1 cellular context compared by ENCODE assay signal in the genomic region with DNA sequence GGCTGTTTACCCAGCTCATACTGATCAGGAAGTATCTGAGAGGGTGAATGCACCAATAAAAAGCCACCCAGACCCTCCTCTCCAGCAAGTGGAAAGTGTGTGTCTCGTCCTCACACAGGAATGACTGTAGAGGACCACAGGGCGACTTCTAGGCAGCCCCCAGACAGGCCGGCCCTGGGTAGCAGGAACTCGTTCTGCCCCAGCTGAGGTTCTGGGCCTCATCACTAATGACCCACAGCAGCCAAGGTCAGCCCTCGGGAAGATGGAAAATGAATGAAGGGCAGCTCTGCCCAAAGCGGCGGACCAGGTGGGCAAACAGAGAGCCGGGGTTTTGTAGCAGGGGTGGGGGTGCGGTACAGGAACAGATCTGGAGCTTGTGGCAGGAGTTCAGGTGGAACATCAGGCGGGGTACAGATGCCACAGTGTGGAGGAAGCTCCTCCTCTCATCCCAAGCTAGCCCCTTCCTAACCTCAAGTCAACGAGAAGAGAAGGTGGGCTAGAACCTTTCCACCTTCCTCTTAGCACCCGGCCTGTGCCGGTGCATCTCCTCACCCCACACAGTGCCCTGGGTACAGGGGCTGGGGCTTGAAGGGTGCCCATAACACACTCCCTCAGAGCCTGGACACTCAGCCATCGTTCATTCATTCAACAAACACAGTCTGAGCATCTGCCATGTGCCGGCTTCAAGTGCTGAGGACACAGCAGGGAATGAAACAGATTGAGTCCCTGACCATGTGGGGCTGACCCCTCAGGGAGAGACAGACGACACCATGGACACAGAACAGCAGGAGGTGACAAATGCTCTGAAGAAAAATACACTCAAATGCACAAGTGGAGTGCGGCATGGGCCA.
A peak's percentile ranks its signal among the peaks of the same experiment; 100 is the strongest.
TF ChIP-seq lines count a peak whose summit lies in the region.

No MANE protein-coding gene starts in this region.

TF ChIP-seq in K562, 482 proteins besides CTCF, POLR2A, EP300 and RAD21 (continued from another document):
- TF ChIP-seq, protein P1, sequence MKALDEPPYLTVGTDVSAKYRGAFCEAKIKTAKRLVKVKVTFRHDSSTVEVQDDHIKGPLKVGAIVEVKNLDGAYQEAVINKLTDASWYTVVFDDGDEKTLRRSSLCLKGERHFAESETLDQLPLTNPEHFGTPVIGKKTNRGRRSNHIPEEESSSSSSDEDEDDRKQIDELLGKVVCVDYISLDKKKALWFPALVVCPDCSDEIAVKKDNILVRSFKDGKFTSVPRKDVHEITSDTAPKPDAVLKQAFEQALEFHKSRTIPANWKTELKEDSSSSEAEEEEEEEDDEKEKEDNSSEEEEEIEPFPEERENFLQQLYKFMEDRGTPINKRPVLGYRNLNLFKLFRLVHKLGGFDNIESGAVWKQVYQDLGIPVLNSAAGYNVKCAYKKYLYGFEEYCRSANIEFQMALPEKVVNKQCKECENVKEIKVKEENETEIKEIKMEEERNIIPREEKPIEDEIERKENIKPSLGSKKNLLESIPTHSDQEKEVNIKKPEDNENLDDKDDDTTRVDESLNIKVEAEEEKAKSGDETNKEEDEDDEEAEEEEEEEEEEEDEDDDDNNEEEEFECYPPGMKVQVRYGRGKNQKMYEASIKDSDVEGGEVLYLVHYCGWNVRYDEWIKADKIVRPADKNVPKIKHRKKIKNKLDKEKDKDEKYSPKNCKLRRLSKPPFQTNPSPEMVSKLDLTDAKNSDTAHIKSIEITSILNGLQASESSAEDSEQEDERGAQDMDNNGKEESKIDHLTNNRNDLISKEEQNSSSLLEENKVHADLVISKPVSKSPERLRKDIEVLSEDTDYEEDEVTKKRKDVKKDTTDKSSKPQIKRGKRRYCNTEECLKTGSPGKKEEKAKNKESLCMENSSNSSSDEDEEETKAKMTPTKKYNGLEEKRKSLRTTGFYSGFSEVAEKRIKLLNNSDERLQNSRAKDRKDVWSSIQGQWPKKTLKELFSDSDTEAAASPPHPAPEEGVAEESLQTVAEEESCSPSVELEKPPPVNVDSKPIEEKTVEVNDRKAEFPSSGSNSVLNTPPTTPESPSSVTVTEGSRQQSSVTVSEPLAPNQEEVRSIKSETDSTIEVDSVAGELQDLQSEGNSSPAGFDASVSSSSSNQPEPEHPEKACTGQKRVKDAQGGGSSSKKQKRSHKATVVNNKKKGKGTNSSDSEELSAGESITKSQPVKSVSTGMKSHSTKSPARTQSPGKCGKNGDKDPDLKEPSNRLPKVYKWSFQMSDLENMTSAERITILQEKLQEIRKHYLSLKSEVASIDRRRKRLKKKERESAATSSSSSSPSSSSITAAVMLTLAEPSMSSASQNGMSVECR (CRISPR knock-in tag; IDR thresholded peaks at IDR 0.05): 0 out of 2 replicates have a peak, but pooled peaks have one; percentile 28
- TF ChIP-seq MBD2 (IDR thresholded peaks at IDR 0.05; ENCODE audit: borderline replicate concordance, low read depth): 0 out of 2 replicates have a peak, but pooled peaks have one; percentile 11
- no peak for TF ChIP-seq ZNF224 (CRISPR knock-in tag; IDR thresholded peaks at IDR 0.05)
- no peak for TF ChIP-seq MBD1 (CRISPR knock-in tag; IDR thresholded peaks at IDR 0.05)
- no peak for TF ChIP-seq NEUROD1 (IDR thresholded peaks at IDR 0.05; ENCODE audit: borderline replicate concordance, low read depth, low read length, partially characterized antibody)
- TF ChIP-seq, protein P2, sequence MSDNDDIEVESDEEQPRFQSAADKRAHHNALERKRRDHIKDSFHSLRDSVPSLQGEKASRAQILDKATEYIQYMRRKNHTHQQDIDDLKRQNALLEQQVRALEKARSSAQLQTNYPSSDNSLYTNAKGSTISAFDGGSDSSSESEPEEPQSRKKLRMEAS (CRISPR knock-in tag; IDR thresholded peaks at IDR 0.05): peak; percentile 59
TF ChIP-seq in K562: peak in this region for 3.
